ENCODE assay signal across 1 cellular context in the genomic region with DNA sequence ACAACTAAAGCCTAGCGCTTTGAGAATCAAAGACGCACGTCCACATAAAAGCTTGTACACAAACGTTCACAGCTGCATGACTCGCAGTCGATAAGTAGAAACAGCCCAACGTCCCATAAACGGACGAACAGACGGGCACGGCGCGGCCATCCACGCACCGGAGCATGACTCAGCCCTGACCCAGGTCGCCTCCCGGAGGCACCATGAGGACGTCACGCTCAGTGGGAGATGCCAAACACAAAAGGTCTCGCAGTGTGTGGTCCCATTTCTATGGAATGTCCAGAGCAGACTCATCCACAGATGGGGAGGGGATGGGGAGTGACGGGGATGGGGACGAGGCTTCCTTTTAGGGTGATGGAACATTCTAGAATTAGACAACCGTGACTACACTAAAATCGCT.
TF ChIP-seq lines count a peak whose summit lies in the region.

No MANE protein-coding gene starts in this region.

TF ChIP-seq in HepG2, 621 proteins besides CTCF, POLR2A, EP300 and RAD21:
- TF ChIP-seq ZKSCAN1 (IDR thresholded peaks at IDR 0.05; ENCODE audit: low read length), result no peak
- TF ChIP-seq FOSL2 (CRISPR knock-in tag; IDR thresholded peaks at IDR 0.05), result 0 out of 2 replicates have a peak, but pooled peaks have one; percentile 16
